ENCODE assay signal across 21 cellular contexts in the genomic region with DNA sequence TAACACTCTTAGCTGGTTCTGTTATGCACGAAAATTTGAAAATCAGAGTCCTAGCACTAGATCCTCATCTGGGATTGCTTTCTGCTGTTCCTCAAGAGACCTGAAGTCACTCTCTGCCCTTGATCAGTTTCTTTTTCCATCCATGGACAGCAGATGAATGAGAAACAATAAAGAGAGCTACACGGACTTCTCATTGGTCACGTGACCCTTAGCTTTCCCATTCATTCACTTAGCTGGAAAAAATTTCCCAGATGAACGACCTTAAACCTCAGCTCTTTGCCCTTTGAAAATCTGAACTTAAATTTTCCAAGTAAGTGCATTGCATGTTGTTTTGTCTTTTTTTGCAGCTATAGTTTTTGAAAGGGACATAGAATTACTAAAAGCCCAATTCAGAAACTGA. TPM values are rescaled to one million over a fixed set of nuclear protein-coding genes. Genes with fewer than 3 reads are reported as not detected.
DNase-seq lines count a peak whose midpoint lies in the region; ATAC-seq and TF ChIP-seq lines count a peak whose summit lies in the region.
"Had no signal": no experiment of that assay in that cellular context is flagged by ENCODE, and none has a peak within 500 bp of the region (broad histone marks: within the 10 kb centered on the region; RNA-seq: fewer than 3 reads in every experiment).

No MANE protein-coding gene starts in this region.

- BruUV-seq in PC-3 (replicated peaks; lab: Mats Ljungman, UMichigan) = no TSS peak

- H3K4me3 ChIP-seq in left ventricle myocardium inferior = no peak overlapping the region
- no peak overlapping the region for H3K4me3 ChIP-seq in PC-3 (ENCODE audit: low read length)
- H3K4me3 ChIP-seq in esophagus muscularis mucosa = no peak overlapping the region
- H3K4me3 ChIP-seq: BLaER1, HAP-1, SJCRH30 had no signal

- no peaks in the 10 kb centered on the region for H4K20me1 ChIP-seq in PC-3 (ENCODE audit: low read length)
- H4K20me1 ChIP-seq: BLaER1 had no signal

- peaks cover 15% of the 10 kb centered on the region for H3K4me1 ChIP-seq in left ventricle myocardium inferior
- no peaks in the 10 kb centered on the region for H3K4me1 ChIP-seq in PC-3 (ENCODE audit: insufficient read depth, low read length)
- peaks cover 0 to 18% (median 0%) of the 10 kb centered on the region in 4 donors for H3K4me1 ChIP-seq in esophagus muscularis mucosa
- H3K4me1 ChIP-seq: BLaER1, HAP-1, SJCRH30 had no signal

- no peaks in the 10 kb centered on the region for H3K36me3 ChIP-seq in left ventricle myocardium inferior
- H3K36me3 ChIP-seq in PC-3 (ENCODE audit: low read depth, low read length) = no peaks in the 10 kb centered on the region
- no peaks in the 10 kb centered on the region for H3K36me3 ChIP-seq in esophagus muscularis mucosa
- H3K36me3 ChIP-seq: BLaER1, HAP-1, SJCRH30 had no signal

- peaks cover 8% of the 10 kb centered on the region for H3K9me3 ChIP-seq in left ventricle myocardium inferior (replicated peaks)
- H3K9me3 ChIP-seq in PC-3 (ENCODE audit: low read length) = no peaks in the 10 kb centered on the region
- H3K9me3 ChIP-seq in esophagus muscularis mucosa = peaks cover 0 to 4% (median 2%) of the 10 kb centered on the region in 4 donors
- H3K9me3 ChIP-seq: HAP-1, SJCRH30 had no signal

- H3K27ac ChIP-seq in left ventricle myocardium inferior (replicated peaks) (peak overlapping the region; percentile 2), PC-3 (ENCODE audit: low read length) (no peak overlapping the region), esophagus muscularis mucosa (replicated peaks in 1 of 4) (no peak overlapping the region)
- H3K27ac ChIP-seq: BLaER1, RWPE1, SJCRH30 had no signal

- no peak for TF ChIP-seq CTCF in left ventricle myocardium inferior (IDR thresholded peaks at IDR 0.05; ENCODE audit: borderline replicate concordance)
- TF ChIP-seq CTCF in PC-3 (conservative IDR thresholded peaks at IDR 0.05; ENCODE audit: low read depth, low read length) = no peak
- no peak for TF ChIP-seq CTCF in esophagus muscularis mucosa (IDR thresholded peaks at IDR 0.05)

- H3K4me2 ChIP-seq in PC-3 (ENCODE audit: low read length) = 0 out of 2 replicates have a peak overlapping the region, but pooled peaks have one; percentile 11
- H3K4me2 ChIP-seq: BLaER1 had no signal

- H3K9ac ChIP-seq in PC-3 (ENCODE audit: low read length) = no peak overlapping the region
- H3K9ac ChIP-seq: BLaER1 had no signal

- no peak for ATAC-seq in PC-3
- peak; percentile 42 for ATAC-seq in sciatic nerve
- ATAC-seq in HG02973 (IDR thresholded peaks at IDR 0.05; ENCODE audit: unreplicated experiment) = no peak
- no peak for ATAC-seq in Right ventricle myocardium inferior
- ATAC-seq: CD8-positive, alpha-beta T cell had no signal

- peak overlapping the region; percentile 33; the same call in 1 of the 2 replicates for H2AFZ ChIP-seq in PC-3 (ENCODE audit: low read length)

- CTCF ChIA-PET in PC-3 (lab: Charles Lee) = no interaction called here

- TF ChIP-seq EP300 in esophagus muscularis mucosa (IDR thresholded peaks at IDR 0.05) = no peak

- TF ChIP-seq POLR2A in esophagus muscularis mucosa (IDR thresholded peaks at IDR 0.05; ENCODE audit: low read depth) = no peak

- no peaks in the 10 kb centered on the region for H3K27me3 ChIP-seq in left ventricle myocardium inferior (ENCODE audit: low read depth)
- H3K27me3 ChIP-seq in PC-3 (ENCODE audit: low read length) = peaks cover 100% of the 10 kb centered on the region
- H3K27me3 ChIP-seq in esophagus muscularis mucosa = peaks cover 0 to 15% (median 0%) of the 10 kb centered on the region in 4 donors
- H3K27me3 ChIP-seq: BLaER1, SJCRH30 had no signal

- POLR2A ChIA-PET in PC-3 (lab: Charles Lee; ENCODE audit: unreplicated experiment) = no interaction called here

- no peaks in the 10 kb centered on the region for H3K79me2 ChIP-seq in PC-3 (ENCODE audit: low read length)

- 56% methylated on average over 4 of the region's 4 CpGs for WGBS in esophagus muscularis mucosa

- intact Hi-C loops in left ventricle myocardium inferior (cut with micrococcal nuclease) (no loop called here), cardiac septum (cut with DNase I) (no loop called here), PC-3 (cut with micrococcal nuclease) (no loop called here), esophagus muscularis mucosa (cut with DNase I) (no loop called here), sciatic nerve (cut with DNase I) (no loop called here), Right ventricle myocardium inferior (cut with DNase I) (no loop called here)

- H3F3A ChIP-seq in PC-3 (ENCODE audit: low read length, unreplicated experiment) = no peaks in the 10 kb centered on the region

- no peak for DNase-seq in left ventricle myocardium inferior
- DNase-seq in cardiac septum (ENCODE audit: low spot score) = no peak
- DNase-seq in PC-3 = no peak
- peak; percentile 34 for DNase-seq in esophagus muscularis mucosa (ENCODE audit: extremely low spot score)
- no peak for DNase-seq in sciatic nerve (ENCODE audit: low spot score)
- no peak for DNase-seq in activated CD4-positive, alpha-beta T cell treated with anti-CD3 and anti-CD28 coated beads for 1 hour
- no peak for DNase-seq in Right ventricle myocardium inferior (ENCODE audit: missing footprints)
- DNase-seq: Calu3; CD8-positive, alpha-beta T cell; EL; KBM-7; NCI-H1417 treated with DMSO at 0.1 percent for 48 hours; NCI-H2081; NCI-H2227 treated with DMSO at 0.1 percent for 48 hours; NCI-H510A treated with DMSO at 0.1 percent for 48 hours had no signal

- no peaks in the 10 kb centered on the region for H3K9me2 ChIP-seq in PC-3 (replicated peaks; ENCODE audit: low read length)

RNA-seq across cellular contexts. Expression of a gene that starts 27.2 kb away (rescaled TPM):
- 23.0 TPM for total RNA-seq in left ventricle myocardium inferior
- total RNA-seq in cardiac septum = 22.4 TPM
- total RNA-seq in PC-3 (2014; rRNA removed) = not detected in 2 replicates
- total RNA-seq in esophagus muscularis mucosa = 1 to 10 TPM in 2 of 4 donors, under 1 TPM in 2; 0.83 to 2.4 (median 1.5) TPM
- 20.6 TPM for total RNA-seq in sciatic nerve
- 23.3 TPM for total RNA-seq in Right ventricle myocardium inferior
- total RNA-seq: A673; Calu3; CD8-positive, alpha-beta T cell; SJCRH30 had no signal
